ENCODE assay signal across 21 cellular contexts in the genomic region with DNA sequence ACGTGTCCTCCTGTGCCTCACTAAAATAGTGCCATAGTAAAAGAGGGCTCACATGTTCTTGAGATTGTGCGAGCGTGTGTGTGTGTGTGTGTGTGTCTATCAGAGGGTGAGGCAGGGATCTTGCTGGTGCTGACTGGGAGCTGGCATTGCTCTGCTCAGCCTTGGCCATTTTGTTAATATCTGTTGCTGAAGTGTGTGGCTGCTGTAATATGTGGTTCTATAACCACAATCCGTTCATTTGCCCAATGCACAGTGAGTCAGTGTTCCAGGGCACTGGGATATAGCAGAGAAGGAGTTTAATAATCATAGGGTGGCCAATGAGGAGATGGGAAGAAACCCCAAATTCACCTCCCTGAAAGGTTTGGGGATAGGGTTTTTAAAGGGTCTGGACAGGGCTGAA.
A peak's percentile ranks its signal among the peaks of the same experiment; 100 is the strongest.
DNase-seq lines count a peak whose midpoint lies in the region; TF ChIP-seq lines count a peak whose summit lies in the region.
"Had no signal": no experiment of that assay in that cellular context is flagged by ENCODE, and none has a peak within 500 bp of the region (broad histone marks: within the 10 kb centered on the region; RNA-seq: fewer than 3 reads in every experiment).

No MANE protein-coding gene starts in this region.

- H2BK120ac ChIP-seq in trophoblast cell (ENCODE audit: insufficient read depth, low read length, poor library complexity), result peak overlapping the region; percentile 87

- H2BK12ac ChIP-seq in trophoblast cell (ENCODE audit: low read length), result peak overlapping the region; percentile 80

- H3K36me3 ChIP-seq in fibroblast of lung (ENCODE audit: control insufficient read depth, insufficient read depth, low read length), result no peaks in the 10 kb centered on the region
- H3K36me3 ChIP-seq in trophoblast cell (ENCODE audit: control insufficient read depth in 1 of 2, insufficient read depth in 2 of 2, low read length in 2 of 2), result peaks cover 4 to 9% of the 10 kb centered on the region in 2 experiments
- H3K36me3 ChIP-seq: lower lobe of right lung, prostate gland had no signal

- H4K8ac ChIP-seq in trophoblast cell (ENCODE audit: low read depth, low read length), result peak overlapping the region; percentile 70

- H2AFZ ChIP-seq in fibroblast of lung (ENCODE audit: low read length) (no peak overlapping the region), trophoblast cell (ENCODE audit: insufficient read depth, low read length, poor library complexity) (no peak overlapping the region)
- H2AFZ ChIP-seq: hepatocyte had no signal

- TF ChIP-seq CTCF in fibroblast of lung (conservative IDR thresholded peaks at IDR 0.05 in 1 of 2, IDR thresholded peaks at IDR 0.05 in 1 of 2; ENCODE audit: low read depth in 1 of 2, low read length in 2 of 2), result no peak
- no peak for TF ChIP-seq CTCF in GM13976 (IDR thresholded peaks at IDR 0.05; ENCODE audit: borderline replicate concordance, control extremely low read depth, extremely low read depth, insufficient read depth, missing control alignments)

- H3K4me1 ChIP-seq in fibroblast of lung (ENCODE audit: control insufficient read depth, extremely low read depth, insufficient read depth, low read length), result no peaks in the 10 kb centered on the region
- peaks cover 47 to 49% of the 10 kb centered on the region in 2 experiments for H3K4me1 ChIP-seq in trophoblast cell (ENCODE audit: control insufficient read depth in 1 of 2, insufficient read depth in 2 of 2, low read length in 2 of 2)
- H3K4me1 ChIP-seq: lower lobe of right lung, prostate gland, testis had no signal

- peak overlapping the region; percentile 85 for H2AK5ac ChIP-seq in trophoblast cell (ENCODE audit: low read length)

- DNase-seq in Daoy (ENCODE audit: low read depth) (peak; percentile 61), NCI-H226 (peak; percentile 16), fibroblast of lung (ENCODE audit: low read depth in 2 of 2) (peak; percentile 32 to 60), trophoblast cell (peak; percentile 39 to 76), HuH-7.5 (ENCODE audit: low spot score) (no peak), GM13976 (ENCODE audit: low spot score) (no peak), NCI-H2196 (lab: John Stamatoyannopoulos, UW; ENCODE audit: unreplicated experiment) (no peak)
- DNase-seq: activated B cell treated with CpG ODN at 0.5 μM for 24 hours; activated CD4-positive, alpha-beta memory T cell treated with anti-CD3 and anti-CD28 coated beads for 36 hours; activated gamma-delta T cell; caudate nucleus; CD4-positive, alpha-beta T cell; GOT3; lower lobe of right lung; NCI-H1417; NCI-H526; T-helper 9 cell; testis had no signal

- no peaks in the 10 kb centered on the region for H3K9me3 ChIP-seq in fibroblast of lung (ENCODE audit: control insufficient read depth, insufficient read depth, low read depth, low read length)
- H3K9me3 ChIP-seq in trophoblast cell (ENCODE audit: insufficient read depth, low read depth, low read length), result no peaks in the 10 kb centered on the region
- H3K9me3 ChIP-seq: lower lobe of right lung, prostate gland, testis had no signal

- H3K27me3 ChIP-seq in fibroblast of lung (ENCODE audit: control insufficient read depth, insufficient read depth, low read length) (no peaks in the 10 kb centered on the region), trophoblast cell (ENCODE audit: insufficient read depth, low read length) (no peaks in the 10 kb centered on the region)
- H3K27me3 ChIP-seq: hepatocyte, testis had no signal

- H3K18ac ChIP-seq in trophoblast cell (ENCODE audit: low read length), result peak overlapping the region; percentile 94

- H3K9ac ChIP-seq in fibroblast of lung (ENCODE audit: insufficient read depth, low read length) (no peak overlapping the region), trophoblast cell (ENCODE audit: low read length) (no peak overlapping the region)

- H4K20me1 ChIP-seq in fibroblast of lung (ENCODE audit: control insufficient read depth, extremely low read depth, insufficient read depth, low read length), result no peaks in the 10 kb centered on the region

- H3K4me2 ChIP-seq in fibroblast of lung (ENCODE audit: extremely low read depth, insufficient read depth, low read length) (no peak overlapping the region), trophoblast cell (ENCODE audit: low read length) (no peak overlapping the region)
- H3K4me2 ChIP-seq: hepatocyte had no signal

- H3K79me1 ChIP-seq in trophoblast cell (ENCODE audit: low read length), result peaks cover 36% of the 10 kb centered on the region

- no CpG with 5 or more reads among the region's 4 CpGs for WGBS in trophoblast cell (ENCODE audit: extremely low coverage, insufficient coverage, insufficient read length)

- H3K4me3 ChIP-seq in fibroblast of lung (replicated peaks in 1 of 4; ENCODE audit: control extremely low read depth in 1 of 4, insufficient read depth in 1 of 4, low read depth in 3 of 4, low read length in 4 of 4) (no peak overlapping the region), trophoblast cell (ENCODE audit: low read depth, low read length) (no peak overlapping the region)
- H3K4me3 ChIP-seq: hepatocyte, lower lobe of right lung, prostate gland, testis had no signal

- H4K12ac ChIP-seq in trophoblast cell (ENCODE audit: low read depth, low read length), result no peak overlapping the region

- peaks cover 2% of the 10 kb centered on the region for H3K79me2 ChIP-seq in fibroblast of lung (ENCODE audit: control insufficient read depth, insufficient read depth, low read length)
- H3K79me2 ChIP-seq in trophoblast cell (ENCODE audit: control insufficient read depth, insufficient read depth, low read length, poor library complexity), result peaks cover 24% of the 10 kb centered on the region
- H3K79me2 ChIP-seq: hepatocyte had no signal

- peak overlapping the region; percentile 99 for H4K91ac ChIP-seq in trophoblast cell (ENCODE audit: low read depth, low read length)

- peak overlapping the region; percentile 74 for H2BK5ac ChIP-seq in trophoblast cell (ENCODE audit: low read depth, low read length, poor library complexity)

- peak overlapping the region; percentile 93 for H3K4ac ChIP-seq in trophoblast cell (ENCODE audit: low read depth, low read length)

- H3K14ac ChIP-seq in trophoblast cell (ENCODE audit: low read length), result peak overlapping the region; percentile 16

- in situ Hi-C loops in GM13976 (cut with MboI; ENCODE audit: low sequenced_read_pairs, unreplicated experiment), result no loop called here

- no peak overlapping the region for H3K23ac ChIP-seq in trophoblast cell (ENCODE audit: low read length)

- no peak overlapping the region for H3K27ac ChIP-seq in fibroblast of lung (ENCODE audit: insufficient read depth, low read length)
- peak overlapping the region; percentile 88 for H3K27ac ChIP-seq in trophoblast cell (ENCODE audit: low read depth, low read length)
- H3K27ac ChIP-seq: hepatocyte, lower lobe of right lung, prostate gland, RWPE1, testis had no signal

Comparison
In these comparisons a context has a peak if more than half of its experiments do, and no peak if none do; other contexts are left out.
1. DNase-seq: peak in Daoy (single experiment), NCI-H226 (single experiment), fibroblast of lung (2 of 2) and trophoblast cell (2 of 2); none in HuH-7.5 (single experiment), GM13976 (single experiment) and NCI-H2196 (single experiment).